Comparison of ENCODE assay signal across 8 cellular contexts in genomic region chr6:1396952-1397868, GRCh38. TPM values are rescaled to one million over a fixed set of nuclear protein-coding genes. Genes with fewer than 3 reads are reported as not detected.
DNase-seq lines count a peak whose midpoint lies in the region; ATAC-seq and TF ChIP-seq lines count a peak whose summit lies in the region.

No MANE protein-coding gene starts in this region.

- H3K9me3 ChIP-seq in left ventricle myocardium inferior (replicated peaks): no peaks in the 10 kb centered on the region
- H3K9me3 ChIP-seq in sigmoid colon: no peaks in the 10 kb centered on the region

- TF ChIP-seq CTCF in left ventricle myocardium inferior (IDR thresholded peaks at IDR 0.05; ENCODE audit: borderline replicate concordance) (peak; percentile 98), sigmoid colon (IDR thresholded peaks at IDR 0.05) (peak; percentile 75 to 93 (median 89))

- ATAC-seq in GM19025 (IDR thresholded peaks at IDR 0.05; ENCODE audit: low read depth, unreplicated experiment) (peak; percentile 49), T-cell (replicated peaks in 1 of 4) (peak; percentile 29 to 68 (median 62)), HG03045 (IDR thresholded peaks at IDR 0.05; ENCODE audit: unreplicated experiment) (no peak)

- 25 to 27% methylated on average over 28 of the region's 28 CpGs for WGBS in sigmoid colon, 2 donors

- peak in 3 of 4 donors; percentile 66 to 92 (median 88) for TF ChIP-seq EP300 in sigmoid colon (IDR thresholded peaks at IDR 0.05)

- peaks cover 45 to 58% of the 10 kb centered on the region in 2 donors for H3K27me3 Mint-ChIP-seq in T-cell

- no peaks in the 10 kb centered on the region for H3K36me3 ChIP-seq in left ventricle myocardium inferior
- no peaks in the 10 kb centered on the region for H3K36me3 ChIP-seq in sigmoid colon

- peaks cover 5 to 15% (median 7%) of the 10 kb centered on the region in 3 donors for H3K4me1 Mint-ChIP-seq in T-cell

- TF ChIP-seq POLR2A in sigmoid colon (IDR thresholded peaks at IDR 0.05): no peak

- H3K27me3 ChIP-seq in left ventricle myocardium inferior (ENCODE audit: low read depth) (peaks cover 100% of the 10 kb centered on the region), sigmoid colon (peaks cover 0 to 65% (median 20%) of the 10 kb centered on the region in 3 donors)

- DNase-seq in AG08396 (ENCODE audit: low spot score) (peak; percentile 92), LoVo (ENCODE audit: low spot score) (peak; percentile 78), T-cell (peak; percentile 28 to 72 (median 59)), left ventricle myocardium inferior (peak; percentile 55), sigmoid colon (peak; percentile 89)
- DNase-seq in activated naive CD8-positive, alpha-beta T cell treated with anti-CD3 and anti-CD28 coated beads, Interleukin-2, amount 50 U/mL, for 16 hours (ENCODE audit: low read depth, low spot score): peak; percentile 54

- intact Hi-C loops in left ventricle myocardium inferior (cut with micrococcal nuclease): no loop called here
- intact Hi-C loops in sigmoid colon (cut with DNase I): loop anchor here (2.0 kb wide), 2 partner anchors 600 to 804 kb away; no protein-coding TSS in a partner anchor

- H3K4me1 ChIP-seq in left ventricle myocardium inferior (peaks cover 17% of the 10 kb centered on the region), sigmoid colon (peaks cover 0 to 24% (median 13%) of the 10 kb centered on the region in 4 donors)

- H3K4me3 Mint-ChIP-seq in T-cell: no peak overlapping the region

- H3K36me3 Mint-ChIP-seq in T-cell: no peaks in the 10 kb centered on the region

- no peak overlapping the region for H3K27ac Mint-ChIP-seq in T-cell

- H3K4me3 ChIP-seq in left ventricle myocardium inferior: no peak overlapping the region
- peak overlapping the region in 1 of 4 donors; percentile 68 for H3K4me3 ChIP-seq in sigmoid colon

- H3K9me3 Mint-ChIP-seq in T-cell: no peaks in the 10 kb centered on the region

- POLR2A ChIA-PET in T-cell (lab: Charles Lee): no interaction called here

- CTCF ChIA-PET in T-cell (lab: Charles Lee): interaction anchor here (0.6 to 2.3 kb wide), 14 partner anchors 9 to 1209 kb away, joined by 3 to 25 read pairs (median 3); no protein-coding TSS in a partner anchor

- no peak overlapping the region for H3K27ac ChIP-seq in left ventricle myocardium inferior (replicated peaks)
- peak overlapping the region; percentile 84 to 96 (median 89) for H3K27ac ChIP-seq in sigmoid colon

RNA-seq across cellular contexts. Expression of gene FOXF2, which starts 7.8 kb away (rescaled TPM):
- total RNA-seq in T-cell: not detected
- 0.30 TPM for total RNA-seq in left ventricle myocardium inferior
- total RNA-seq in sigmoid colon: 10 to 100 TPM; 18.2 to 37.8 (median 27.3) TPM
- 1 to 10 TPM; 3.5 to 6.7 (median 4.8) TPM for polyA plus RNA-seq in sigmoid colon

Comparison
In these comparisons a context has a peak if more than half of its experiments do, and no peak if none do; other contexts are left out.
1. RNA of gene FOXF2, which starts 7.8 kb away (total RNA-seq): 18.2 to 37.8 TPM in sigmoid colon; 0.30 TPM in left ventricle myocardium inferior (single experiment) and not detected in T-cell; every median in the first group is over 10 times any median in the second.
2. Peak in every context shown above with its lines, with median percentiles within 50 percentile points of each other: DNase-seq.